19 cellular contexts compared by ENCODE assay signal in the genomic region with DNA sequence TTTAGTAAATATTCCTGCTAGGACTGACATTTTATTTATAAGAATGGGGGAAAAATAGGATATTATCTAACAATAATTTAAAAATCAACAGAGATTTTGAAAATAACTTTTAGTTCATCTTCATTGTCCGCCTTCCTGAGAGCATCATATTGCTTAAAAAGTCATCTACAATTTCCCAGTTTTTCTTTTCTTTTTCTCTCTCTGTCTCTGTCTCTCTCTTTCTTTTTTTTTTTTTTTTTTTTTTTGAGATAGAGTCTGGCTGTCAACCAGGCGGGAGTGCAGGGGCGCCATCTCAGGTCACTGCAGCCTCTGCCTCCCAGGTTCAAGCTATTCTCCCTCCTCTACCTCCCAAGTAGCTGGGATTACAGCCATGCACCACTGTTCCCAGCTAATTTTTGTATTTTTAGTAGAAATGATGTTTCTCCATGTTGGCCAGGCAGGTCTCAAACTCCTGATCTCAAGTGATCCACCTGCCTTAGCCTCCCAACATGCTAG.
DNase-seq lines count a peak whose midpoint lies in the region; TF ChIP-seq lines count a peak whose summit lies in the region.
"Had no signal": no experiment of that assay in that cellular context is flagged by ENCODE, and none has a peak within 500 bp of the region (broad histone marks: within the 10 kb centered on the region; RNA-seq: fewer than 3 reads in every experiment).

No MANE protein-coding gene starts in this region.

- POLR2A ChIA-PET in HEK293T (lab: Yijun Ruan, JAX): no interaction called here

- DNase-seq in CD14-positive monocyte (ENCODE audit: low spot score): no peak
- DNase-seq in HEK293T (ENCODE audit: extremely low spot score): no peak
- DNase-seq in glutamatergic neuron: peak; percentile 21
- no peak for DNase-seq in nephron progenitor cell
- DNase-seq in activated CD4-positive, alpha-beta T cell treated with anti-CD3 and anti-CD28 coated beads, Interleukin-2, amount 10 ng/mL, durations not matched to agents 24 days and 14 days: no peak
- no peak for DNase-seq in DMS53 treated with DMSO at 0.1 percent for 48 hours (lab: John Stamatoyannopoulos, UW; ENCODE audit: unreplicated experiment)
- no peak for DNase-seq in thyroid gland
- DNase-seq: 8988T; Calu3; CD4-positive, alpha-beta T cell; DMS153; DND-41; GF-D8; GM23248; HFFc6; KG1 had no signal

- H3K27ac Mint-ChIP-seq in CD14-positive monocyte (peak overlapping the region in 4 of 7 donors; percentile 30 to 47 (median 44)), glutamatergic neuron (ENCODE audit: unreplicated experiment) (no peak overlapping the region), nephron progenitor cell (peak overlapping the region; percentile 37)
- no peak overlapping the region for H3K27ac Mint-ChIP-seq in activated CD4-positive, alpha-beta T cell treated with anti-CD3 and anti-CD28 coated beads, Interleukin-2, amount 10 ng/mL, durations not matched to agents 24 days and 14 days
- H3K27ac Mint-ChIP-seq: CD4-positive, alpha-beta T cell; HFFc6; IgD-negative memory B cell had no signal

- H3K27me3 Mint-ChIP-seq in CD14-positive monocyte (ENCODE audit: low read depth in 3 of 3) (peaks cover 0 to 2% (median 1%) of the 10 kb centered on the region in 3 donors), glutamatergic neuron (ENCODE audit: unreplicated experiment) (peaks cover 6% of the 10 kb centered on the region), nephron progenitor cell (ENCODE audit: low read depth, poor library complexity) (no peaks in the 10 kb centered on the region)
- no peaks in the 10 kb centered on the region for H3K27me3 Mint-ChIP-seq in activated CD4-positive, alpha-beta T cell treated with anti-CD3 and anti-CD28 coated beads, Interleukin-2, amount 10 ng/mL, durations not matched to agents 24 days and 14 days
- H3K27me3 Mint-ChIP-seq: CD4-positive, alpha-beta T cell; IgD-negative memory B cell had no signal

- H3K4me1 Mint-ChIP-seq in CD14-positive monocyte: peaks cover 10% of the 10 kb centered on the region
- peaks cover 38% of the 10 kb centered on the region for H3K4me1 Mint-ChIP-seq in glutamatergic neuron (ENCODE audit: low read depth, unreplicated experiment)
- H3K4me1 Mint-ChIP-seq in nephron progenitor cell: peaks cover 14% of the 10 kb centered on the region
- no peaks in the 10 kb centered on the region for H3K4me1 Mint-ChIP-seq in activated CD4-positive, alpha-beta T cell treated with anti-CD3 and anti-CD28 coated beads, Interleukin-2, amount 10 ng/mL, durations not matched to agents 24 days and 14 days
- H3K4me1 Mint-ChIP-seq: IgD-negative memory B cell had no signal

- no peaks in the 10 kb centered on the region for H3K9me3 ChIP-seq in thyroid gland
- H3K9me3 ChIP-seq: BLaER1, HAP-1 had no signal

- intact Hi-C loops in CD14-positive monocyte (cut with micrococcal nuclease): no loop called here
- intact Hi-C loops in activated CD4-positive, alpha-beta T cell treated with anti-CD3 and anti-CD28 coated beads, Interleukin-2, amount 10 ng/mL, durations not matched to agents 24 days and 14 days (cut with micrococcal nuclease): no loop called here
- intact Hi-C loops in thyroid gland (cut with DNase I): no loop called here

- no peaks in the 10 kb centered on the region for H3K27me3 ChIP-seq in thyroid gland
- H3K27me3 ChIP-seq: BLaER1 had no signal

- CTCF ChIA-PET in HEK293T (lab: Yijun Ruan, JAX): no interaction called here

- no peaks in the 10 kb centered on the region for H3K36me3 Mint-ChIP-seq in CD14-positive monocyte
- no peaks in the 10 kb centered on the region for H3K36me3 Mint-ChIP-seq in glutamatergic neuron (ENCODE audit: unreplicated experiment)
- no peaks in the 10 kb centered on the region for H3K36me3 Mint-ChIP-seq in nephron progenitor cell (ENCODE audit: low read depth)
- H3K36me3 Mint-ChIP-seq in activated CD4-positive, alpha-beta T cell treated with anti-CD3 and anti-CD28 coated beads, Interleukin-2, amount 10 ng/mL, durations not matched to agents 24 days and 14 days (ENCODE audit: low read depth): no peaks in the 10 kb centered on the region
- H3K36me3 Mint-ChIP-seq: IgD-negative memory B cell had no signal

- 98% methylated on average over 3 of the region's 3 CpGs for whole genome bisulfite sequencing in thyroid gland, 2 donors

- no peaks in the 10 kb centered on the region for H3K4me1 ChIP-seq in thyroid gland
- H3K4me1 ChIP-seq: BLaER1 had no signal

- H3K36me3 ChIP-seq in thyroid gland: no peaks in the 10 kb centered on the region
- H3K36me3 ChIP-seq: BLaER1, HAP-1 had no signal

- H3K9me3 Mint-ChIP-seq in CD14-positive monocyte (peaks cover 0 to 2% (median 0%) of the 10 kb centered on the region in 7 donors), glutamatergic neuron (ENCODE audit: unreplicated experiment) (peaks cover 8% of the 10 kb centered on the region), nephron progenitor cell (no peaks in the 10 kb centered on the region)
- no peaks in the 10 kb centered on the region for H3K9me3 Mint-ChIP-seq in activated CD4-positive, alpha-beta T cell treated with anti-CD3 and anti-CD28 coated beads, Interleukin-2, amount 10 ng/mL, durations not matched to agents 24 days and 14 days
- H3K9me3 Mint-ChIP-seq: CD4-positive, alpha-beta T cell; IgD-negative memory B cell had no signal

- TF ChIP-seq CTCF in CD14-positive monocyte (IDR thresholded peaks at IDR 0.05) (no peak), glutamatergic neuron (IDR thresholded peaks at IDR 0.05; ENCODE audit: partially characterized antibody, unreplicated experiment) (no peak), nephron progenitor cell (IDR thresholded peaks at IDR 0.05) (no peak), thyroid gland (IDR thresholded peaks at IDR 0.05) (no peak)

- TF ChIP-seq POLR2A in thyroid gland (IDR thresholded peaks at IDR 0.05): no peak

- H3K4me3 Mint-ChIP-seq in CD14-positive monocyte (no peak overlapping the region), glutamatergic neuron (ENCODE audit: unreplicated experiment) (no peak overlapping the region), nephron progenitor cell (no peak overlapping the region)
- H3K4me3 Mint-ChIP-seq in activated CD4-positive, alpha-beta T cell treated with anti-CD3 and anti-CD28 coated beads, Interleukin-2, amount 10 ng/mL, durations not matched to agents 24 days and 14 days: no peak overlapping the region
- H3K4me3 Mint-ChIP-seq: CD4-positive, alpha-beta T cell; HFFc6; IgD-negative memory B cell had no signal

- H3K4me3 ChIP-seq in thyroid gland (replicated peaks in 1 of 3): no peak overlapping the region
- H3K4me3 ChIP-seq: BLaER1, GM23248, HAP-1 had no signal

- no peak overlapping the region for H3K27ac ChIP-seq in thyroid gland
- H3K27ac ChIP-seq: BLaER1, GM23248 had no signal

TF ChIP-seq in HEK293T, 16 proteins besides CTCF, POLR2A, EP300 and RAD21:
- TF ChIP-seq ZNF384 (IDR thresholded peaks at IDR 0.05): peak; percentile 91
- no peak for TF ChIP-seq CTBP1 (IDR thresholded peaks at IDR 0.05; ENCODE audit: borderline replicate concordance)

Comparison
In these comparisons a context has a peak if more than half of its experiments do, and no peak if none do; other contexts are left out.
1. H3K27ac Mint-ChIP-seq: peak in CD14-positive monocyte (4 of 7) and nephron progenitor cell (single experiment); none in glutamatergic neuron (single experiment) and activated CD4-positive, alpha-beta T cell treated with anti-CD3 and anti-CD28 coated beads, Interleukin-2, amount 10 ng/mL, durations not matched to agents 24 days and 14 days (single experiment).